8 cellular contexts compared by ENCODE assay signal in the genomic region with DNA sequence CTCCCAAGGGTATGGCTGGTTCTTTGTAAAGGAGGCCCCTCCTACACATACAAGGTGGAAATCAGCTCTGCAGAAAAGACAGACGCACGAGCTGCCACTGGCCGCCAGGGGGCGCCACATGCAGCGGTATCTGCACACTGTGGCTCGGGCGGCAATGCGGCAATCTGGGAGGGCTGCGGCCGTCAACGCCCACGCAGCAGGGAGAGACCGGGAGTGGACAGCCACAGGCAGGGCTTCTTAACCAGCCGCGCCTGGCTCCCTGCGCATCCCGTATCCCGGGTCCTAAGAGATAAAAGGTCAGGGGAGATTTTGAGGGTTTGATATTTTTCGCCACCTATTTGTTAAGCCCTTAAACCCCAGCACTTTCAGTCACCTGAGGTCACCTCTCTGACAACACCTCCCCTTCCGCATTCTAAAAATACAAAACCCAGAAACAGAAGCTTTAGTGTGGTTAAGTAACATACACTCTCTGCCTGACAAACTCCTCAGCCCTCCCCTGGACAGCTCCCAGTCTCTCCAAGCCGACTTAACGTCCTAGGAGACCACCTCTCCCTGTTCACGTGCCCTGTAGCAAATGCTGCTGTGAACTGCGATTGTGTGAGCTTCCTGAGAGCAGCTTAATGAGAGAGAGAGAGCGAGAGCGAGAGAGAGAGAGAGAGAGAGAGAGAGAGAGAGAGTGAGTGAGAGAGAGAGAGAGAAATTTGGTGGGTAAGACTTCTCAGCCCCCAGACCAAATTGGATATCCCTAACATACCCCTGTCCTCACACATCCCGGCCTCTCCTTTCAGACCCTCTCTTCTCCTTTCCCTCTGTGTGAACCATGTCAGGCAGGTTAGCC. TPM values are rescaled to one million over a fixed set of nuclear protein-coding genes. Genes with fewer than 3 reads are reported as not detected.
DNase-seq lines count a peak whose midpoint lies in the region; ATAC-seq and TF ChIP-seq lines count a peak whose summit lies in the region.

No MANE protein-coding gene starts in this region.

- ATAC-seq in GM19324 (IDR thresholded peaks at IDR 0.05; ENCODE audit: low FRiP score, unreplicated experiment), result peak; percentile 86
- ATAC-seq in HG03442 (IDR thresholded peaks at IDR 0.05; ENCODE audit: unreplicated experiment), result peak; percentile 82

- H3K27ac ChIP-seq in liver (ENCODE audit: low read depth in 1 of 2, low read length in 2 of 2), result no peak overlapping the region

- H3K27me3 ChIP-seq in liver (ENCODE audit: control insufficient read depth in 4 of 4, insufficient read depth in 4 of 4, low read length in 3 of 4), result peaks cover 0 to 7% (median 1%) of the 10 kb centered on the region in 4 donors

- intact Hi-C loops in CD14-positive monocyte (cut with micrococcal nuclease), result loop anchor here (2.0 to 5.0 kb wide), 4 partner anchors 97 to 163 kb away; no protein-coding TSS in a partner anchor
- intact Hi-C loops in dendritic cell treated with granulocyte-macrophage colony-stimulating factor and Interleukin-4, amounts not matched to agents 40 ng/mL and 50 ng/mL, for 4 days (cut with micrococcal nuclease), result loop anchor here (1.0 to 10.0 kb wide), 4 partner anchors 97 to 345 kb away; a partner anchor contains a TSS

- peaks cover 0 to 5% (median 2%) of the 10 kb centered on the region in 4 donors for H3K4me1 ChIP-seq in liver (ENCODE audit: control insufficient read depth in 4 of 4, insufficient read depth in 4 of 4, low read length in 3 of 4)

- no peaks in the 10 kb centered on the region for H3K9me3 ChIP-seq in liver (ENCODE audit: control insufficient read depth in 4 of 4, low read length in 3 of 4)

- H3K27ac Mint-ChIP-seq in CD14-positive monocyte, result peak overlapping the region; percentile 88 to 99 (median 94)
- H3K27ac Mint-ChIP-seq in dendritic cell treated with granulocyte-macrophage colony-stimulating factor and Interleukin-4, amounts not matched to agents 40 ng/mL and 50 ng/mL, for 4 days, result peak overlapping the region; percentile 44

- H3K36me3 ChIP-seq in liver (ENCODE audit: control insufficient read depth in 4 of 4, insufficient read depth in 3 of 4, low read depth in 1 of 4, low read length in 3 of 4), result no peaks in the 10 kb centered on the region

- H3K36me3 Mint-ChIP-seq in CD14-positive monocyte, result no peaks in the 10 kb centered on the region
- H3K36me3 Mint-ChIP-seq in dendritic cell treated with granulocyte-macrophage colony-stimulating factor and Interleukin-4, amounts not matched to agents 40 ng/mL and 50 ng/mL, for 4 days (ENCODE audit: low read depth), result no peaks in the 10 kb centered on the region

- peak; percentile 87 for DNase-seq in CD14-positive monocyte (ENCODE audit: low spot score)
- DNase-seq in NCI-H524 treated with DMSO at 0.1 percent for 48 hours (lab: John Stamatoyannopoulos, UW), result peak; percentile 12
- peak; percentile 80 to 82 for DNase-seq in activated CD4-positive, alpha-beta T cell treated with anti-CD3 and anti-CD28 coated beads, Interleukin-2, amount 50 U/mL, for 24 hours (ENCODE audit: low read depth in 1 of 2, low spot score in 1 of 2)
- peak; percentile 75 to 84 (median 76) for DNase-seq in stimulated activated CD4-positive, alpha-beta T cell treated with anti-CD3 and anti-CD28 coated beads, TNF-alpha, amount 100 ng/mL, for 48 hours (ENCODE audit: low read depth in 3 of 3)

- H3K27me3 Mint-ChIP-seq in CD14-positive monocyte (ENCODE audit: low read depth in 3 of 3), result peaks cover 0 to 4% (median 4%) of the 10 kb centered on the region in 3 donors
- peaks cover 7% of the 10 kb centered on the region for H3K27me3 Mint-ChIP-seq in dendritic cell treated with granulocyte-macrophage colony-stimulating factor and Interleukin-4, amounts not matched to agents 40 ng/mL and 50 ng/mL, for 4 days

- no peak overlapping the region for H3K4me3 ChIP-seq in liver (ENCODE audit: low read depth in 1 of 3, low read length in 3 of 3)

- H3K9me3 Mint-ChIP-seq in CD14-positive monocyte, result peaks cover 0 to 5% (median 2%) of the 10 kb centered on the region in 7 donors
- H3K9me3 Mint-ChIP-seq in dendritic cell treated with granulocyte-macrophage colony-stimulating factor and Interleukin-4, amounts not matched to agents 40 ng/mL and 50 ng/mL, for 4 days, result no peaks in the 10 kb centered on the region

- TF ChIP-seq CTCF in CD14-positive monocyte (IDR thresholded peaks at IDR 0.05), result peak; percentile 98
- TF ChIP-seq CTCF in liver (IDR thresholded peaks at IDR 0.05; ENCODE audit: low read depth, low read length, missing input control), result peak; percentile 86

- no peak overlapping the region for H3K9ac ChIP-seq in liver (ENCODE audit: low read depth in 1 of 2, low read length in 2 of 2)

- H3K4me1 Mint-ChIP-seq in CD14-positive monocyte, result peaks cover 43% of the 10 kb centered on the region
- peaks cover 39% of the 10 kb centered on the region for H3K4me1 Mint-ChIP-seq in dendritic cell treated with granulocyte-macrophage colony-stimulating factor and Interleukin-4, amounts not matched to agents 40 ng/mL and 50 ng/mL, for 4 days (ENCODE audit: low read depth)

- WGBS in liver, result 6% methylated on average over 27 of the region's 27 CpGs

- peak overlapping the region; percentile 86 to 92 for H3K4me3 Mint-ChIP-seq in CD14-positive monocyte
- H3K4me3 Mint-ChIP-seq in dendritic cell treated with granulocyte-macrophage colony-stimulating factor and Interleukin-4, amounts not matched to agents 40 ng/mL and 50 ng/mL, for 4 days, result peak overlapping the region; percentile 69

- peak; percentile 75 to 84 for TF ChIP-seq RAD21 in liver (IDR thresholded peaks at IDR 0.05)

TF ChIP-seq in liver, 16 proteins besides CTCF, POLR2A, EP300 and RAD21:
- TF ChIP-seq HNF4G (IDR thresholded peaks at IDR 0.05), result no peak
- TF ChIP-seq EGR1 (IDR thresholded peaks at IDR 0.05; ENCODE audit: low read depth in 2 of 2), result peak; percentile 94 to 95

RNA-seq across cellular contexts. Expression of a gene that starts 13.5 kb away (rescaled TPM):
- polyA plus RNA-seq in CD14-positive monocyte (not detected), liver (under 1 TPM in 1 of 2 donors, not detected in 1; 0.02 TPM)
- total RNA-seq in liver, result under 1 TPM in 1 of 2 donors, not detected in 1; 0.08 TPM

RNA-seq across cellular contexts. Expression of a gene that starts 55.1 kb away (rescaled TPM):
- 1 to 10 TPM; 5.6 to 7.7 TPM for polyA plus RNA-seq in CD14-positive monocyte
- 1 to 10 TPM in 1 of 2 donors, under 1 TPM in 1; 0.23 to 2.2 TPM for total RNA-seq in liver
- under 1 TPM; 0.32 to 0.35 TPM for polyA plus RNA-seq in liver

Comparison
In these comparisons a context has a peak if more than half of its experiments do, and no peak if none do; other contexts are left out.
1. DNase-seq: peak in every context shown above with its lines; median percentile 87 in CD14-positive monocyte; 81 in activated CD4-positive, alpha-beta T cell treated with anti-CD3 and anti-CD28 coated beads, Interleukin-2, amount 50 U/mL, for 24 hours; 76 in stimulated activated CD4-positive, alpha-beta T cell treated with anti-CD3 and anti-CD28 coated beads, TNF-alpha, amount 100 ng/mL, for 48 hours; 12 in NCI-H524 treated with DMSO at 0.1 percent for 48 hours.
2. RNA of a gene that starts 55.1 kb away (polyA plus RNA-seq): 5.6 to 7.7 TPM in CD14-positive monocyte; 0.32 to 0.35 TPM in liver; every median in the first group is over 4 times any median in the second.